ENCODE assay signal across 8 cellular contexts in genomic region chr11:61587951-61588695, GRCh38. TPM values are rescaled to one million over a fixed set of nuclear protein-coding genes. Genes with fewer than 3 reads are reported as not detected.
DNase-seq lines count a peak whose midpoint lies in the region; ATAC-seq and TF ChIP-seq lines count a peak whose summit lies in the region.

No MANE protein-coding gene starts in this region.

- peak overlapping the region; percentile 85 for H3K4me3 Mint-ChIP-seq in activated naive CD8-positive, alpha-beta T cell

- no peaks in the 10 kb centered on the region for H3K27me3 ChIP-seq in right atrium auricular region

- DNase-seq in HCEC 1CT (peak; percentile 43), SK-MEL-5 (ENCODE audit: low read depth, low spot score) (peak; percentile 30), right atrium auricular region (ENCODE audit: low spot score) (no peak)

- H3K9me3 ChIP-seq in right atrium auricular region, result no peaks in the 10 kb centered on the region

- no peaks in the 10 kb centered on the region for H3K9me3 Mint-ChIP-seq in activated naive CD8-positive, alpha-beta T cell (ENCODE audit: low read depth)

- H3K36me3 ChIP-seq in right atrium auricular region, result no peaks in the 10 kb centered on the region

- H3K4me1 ChIP-seq in right atrium auricular region, result peaks cover 0 to 24% of the 10 kb centered on the region in 2 donors

- in situ Hi-C loops in SK-MEL-5 (cut with HindIII; ENCODE audit: low pct_unique_long_range_greater_than_20kb, low sequenced_read_pairs), result no loop called here

- TF ChIP-seq CTCF in right atrium auricular region (IDR thresholded peaks at IDR 0.05), result peak in 1 of 2 donors; percentile 38

- H3K36me3 Mint-ChIP-seq in activated naive CD8-positive, alpha-beta T cell, result no peaks in the 10 kb centered on the region

- H3K27me3 Mint-ChIP-seq in activated naive CD8-positive, alpha-beta T cell, result peaks cover 5% of the 10 kb centered on the region

- H3K27ac Mint-ChIP-seq in activated naive CD8-positive, alpha-beta T cell, result no peak overlapping the region

- peaks cover 9% of the 10 kb centered on the region for H3K4me1 Mint-ChIP-seq in activated naive CD8-positive, alpha-beta T cell (ENCODE audit: low read depth)

- H3K27ac ChIP-seq in right atrium auricular region (peak overlapping the region; percentile 75 to 85), skin epidermis (peak overlapping the region in 14 of 21 experiments; percentile 15 to 72 (median 40))

- H3K4me3 ChIP-seq in right atrium auricular region, result peak overlapping the region; percentile 47 to 63
- peak overlapping the region; percentile 13 to 54 (median 38) for H3K4me3 ChIP-seq in skin epidermis

- ATAC-seq in HG03469 (IDR thresholded peaks at IDR 0.05; ENCODE audit: unreplicated experiment) (no peak), GM19351 (IDR thresholded peaks at IDR 0.05; ENCODE audit: unreplicated experiment) (no peak), GM21723 (IDR thresholded peaks at IDR 0.05; ENCODE audit: unreplicated experiment) (no peak)

RNA-seq across cellular contexts. Expression of gene SYT7, which starts 7.2 kb away (rescaled TPM):
- total RNA-seq in SK-MEL-5 (2014; rRNA removed; shearing (Covaris generic)), result 0.69 and 2.6 TPM in 2 replicates
- polyA plus RNA-seq in SK-MEL-5 (2015; cell fraction: cytosol; rRNA removed), result 1.6 and 1.9 TPM in 2 replicates
- polyA plus RNA-seq in SK-MEL-5 (2015; cell fraction: nucleus; rRNA removed), result 0.79 and 5.2 TPM in 2 replicates
- total RNA-seq in right atrium auricular region, result 10 to 100 TPM; 19.2 to 23.6 TPM
